In genomic region chr3:186365202-186365974, GRCh38 we compare ENCODE assay signal across 12 cellular contexts. TPM values are rescaled to one million over a fixed set of nuclear protein-coding genes. Genes with fewer than 3 reads are reported as not detected.
DNase-seq lines count a peak whose midpoint lies in the region; ATAC-seq, FAIRE-seq and TF ChIP-seq lines count a peak whose summit lies in the region.
"Had no signal": no experiment of that assay in that cellular context is flagged by ENCODE, and none has a peak within 500 bp of the region (broad histone marks: within the 10 kb centered on the region; RNA-seq: fewer than 3 reads in every experiment).

No MANE protein-coding gene starts in this region.

- FAIRE-seq in small intestine (lab: Jason Lieb, UNC): no peak
- FAIRE-seq: GM18507, HTR-8/SVneo had no signal

- peak; percentile 47 to 88 (median 79) for ATAC-seq in heart right ventricle
- no peak for ATAC-seq in naive thymus-derived CD8-positive, alpha-beta T cell

- in situ Hi-C loops in astrocyte of the cerebellum (cut with HindIII; ENCODE audit: low sequenced_read_pairs): loop anchor here (5.0 kb wide), 1 partner anchor 67 kb away; no protein-coding TSS in a partner anchor

- H3K4me1 ChIP-seq in heart right ventricle: peaks cover 0 to 41% (median 19%) of the 10 kb centered on the region in 9 donors
- H3K4me1 ChIP-seq in thyroid gland: peaks cover 0 to 18% of the 10 kb centered on the region in 2 donors
- H3K4me1 ChIP-seq in small intestine (ENCODE audit: control insufficient read depth in 2 of 2, insufficient read depth in 1 of 2, low read depth in 1 of 2, low read length in 1 of 2): peaks cover 3 to 8% of the 10 kb centered on the region in 2 donors

- H3K4me1 Mint-ChIP-seq in naive thymus-derived CD8-positive, alpha-beta T cell: peaks cover 4 to 18% (median 10%) of the 10 kb centered on the region in 4 donors

- H3K27me3 Mint-ChIP-seq in naive thymus-derived CD8-positive, alpha-beta T cell: peaks cover 19 to 45% (median 38%) of the 10 kb centered on the region in 5 donors

- TF ChIP-seq CTCF in NB4 (IDR thresholded peaks at IDR 0.05; ENCODE audit: low read depth, low read length) (peak; percentile 16), astrocyte of the cerebellum (IDR thresholded peaks at IDR 0.05; ENCODE audit: low read depth, low read length, missing control alignments) (no peak), heart right ventricle (IDR thresholded peaks at IDR 0.05) (no peak), thyroid gland (IDR thresholded peaks at IDR 0.05) (no peak)

- H3K9me3 Mint-ChIP-seq in naive thymus-derived CD8-positive, alpha-beta T cell: no peaks in the 10 kb centered on the region

- DNase-seq in NB4 (ENCODE audit: low read depth) (peak; percentile 94), astrocyte of the cerebellum (ENCODE audit: low read depth) (peak; percentile 35), heart right ventricle (peak; percentile 42 to 76), thyroid gland (peak; percentile 7 to 35), NCI-H748 (lab: John Stamatoyannopoulos, UW; ENCODE audit: unreplicated experiment) (no peak), small intestine (no peak), EL (no peak)
- DNase-seq in naive thymus-derived CD8-positive, alpha-beta T cell: no peak
- DNase-seq: activated gamma-delta T cell treated with Interleukin-2 at 50 U/mL for 16 hours, spleen had no signal

- no peak overlapping the region for H3K4me3 Mint-ChIP-seq in naive thymus-derived CD8-positive, alpha-beta T cell

- H3K27me3 ChIP-seq in heart right ventricle (peaks cover 0 to 43% (median 29%) of the 10 kb centered on the region in 7 donors), thyroid gland (no peaks in the 10 kb centered on the region), small intestine (ENCODE audit: control insufficient read depth in 2 of 2, insufficient read depth in 2 of 2, low read length in 2 of 2) (peaks cover 0 to 15% of the 10 kb centered on the region in 2 donors)

- POLR2A ChIA-PET in naive thymus-derived CD8-positive, alpha-beta T cell (lab: Charles Lee): no interaction called here

- intact Hi-C loops in heart right ventricle (cut with DNase I) (loop anchor here in 2 of 10 donors (5.0 to 10.0 kb wide), 2 partner anchors 42 to 69 kb away; no protein-coding TSS in a partner anchor), thyroid gland (cut with DNase I) (no loop called here)

- 53 to 57% methylated on average over 11 of the region's 11 CpGs for WGBS in heart right ventricle, 2 donors
- WGBS in thyroid gland, 2 donors: 61 to 72% methylated on average over 11 of the region's 11 CpGs
- 75 to 80% (median 78%) methylated on average over 11 of the region's 11 CpGs for WGBS in small intestine, 3 donors

- H3K36me3 Mint-ChIP-seq in naive thymus-derived CD8-positive, alpha-beta T cell: no peaks in the 10 kb centered on the region

- peak overlapping the region; percentile 64 to 88 (median 78) for H3K27ac ChIP-seq in heart right ventricle
- no peak overlapping the region for H3K27ac ChIP-seq in thyroid gland
- H3K27ac ChIP-seq in small intestine (ENCODE audit: low read depth in 1 of 2, low read length in 1 of 2): no peak overlapping the region

- no peak overlapping the region for H3K27ac Mint-ChIP-seq in naive thymus-derived CD8-positive, alpha-beta T cell

- TF ChIP-seq POLR2A in NB4 (IDR thresholded peaks at IDR 0.05; ENCODE audit: extremely low read depth, insufficient read length) (peak; percentile 31), thyroid gland (IDR thresholded peaks at IDR 0.05) (no peak)

- H3K4me3 ChIP-seq in NB4 (ENCODE audit: low read depth, low read length): peak overlapping the region; percentile 27
- no peak overlapping the region for H3K4me3 ChIP-seq in astrocyte of the cerebellum (ENCODE audit: low read depth, low read length)
- H3K4me3 ChIP-seq in heart right ventricle: no peak overlapping the region
- no peak overlapping the region for H3K4me3 ChIP-seq in thyroid gland (replicated peaks in 1 of 3)
- no peak overlapping the region for H3K4me3 ChIP-seq in small intestine (ENCODE audit: low read depth in 1 of 2, low read length in 2 of 2)
- H3K4me3 ChIP-seq: spleen had no signal

- no peaks in the 10 kb centered on the region for H3K36me3 ChIP-seq in heart right ventricle
- no peaks in the 10 kb centered on the region for H3K36me3 ChIP-seq in thyroid gland
- no peaks in the 10 kb centered on the region for H3K36me3 ChIP-seq in small intestine (ENCODE audit: control insufficient read depth in 2 of 2, insufficient read depth in 2 of 2, low read length in 2 of 2)
- H3K36me3 ChIP-seq: spleen had no signal

- H3K9me3 ChIP-seq in heart right ventricle: no peaks in the 10 kb centered on the region
- H3K9me3 ChIP-seq in thyroid gland: no peaks in the 10 kb centered on the region
- no peaks in the 10 kb centered on the region for H3K9me3 ChIP-seq in small intestine (ENCODE audit: control insufficient read depth, low read depth)
- H3K9me3 ChIP-seq: spleen had no signal

RNA-seq across cellular contexts. Expression of gene DGKG, which starts 3.4 kb away (rescaled TPM):
- 10 to 100 TPM; 14.6 to 75.7 (median 45.4) TPM for total RNA-seq in heart right ventricle
- polyA plus RNA-seq in heart right ventricle: 10 to 100 TPM in 1 of 2 donors, 1 to 10 TPM in 1; 7.2 to 12.3 TPM
- total RNA-seq in thyroid gland: 10 to 100 TPM; 14.5 to 35.1 (median 20.3) TPM
- total RNA-seq in naive thymus-derived CD8-positive, alpha-beta T cell: 1 to 10 TPM in 1 of 2 experiments, under 1 TPM in 1; 0.11 to 1.5 TPM
- polyA plus RNA-seq in naive thymus-derived CD8-positive, alpha-beta T cell: not detected
- 1 to 10 TPM in 2 of 3 donors, under 1 TPM in 1; 0.22 to 4.0 (median 1.6) TPM for polyA plus RNA-seq in small intestine

Comparison
In these comparisons a context has a peak if more than half of its experiments do, and no peak if none do; other contexts are left out.
1. DNase-seq: peak in NB4 (single experiment), astrocyte of the cerebellum (single experiment), heart right ventricle (2 of 2) and thyroid gland (2 of 2); none in NCI-H748 (single experiment), naive thymus-derived CD8-positive, alpha-beta T cell (0 of 10), small intestine (single experiment) and EL (single experiment).
2. ATAC-seq: peak in heart right ventricle (8 of 8); none in naive thymus-derived CD8-positive, alpha-beta T cell (0 of 2).
3. H3K27ac ChIP-seq: peak in heart right ventricle (10 of 10); none in thyroid gland (0 of 3) and small intestine (0 of 2).
4. RNA of gene DGKG, which starts 3.4 kb away (total RNA-seq): 14.6 to 75.7 TPM in heart right ventricle and 14.5 to 35.1 TPM in thyroid gland; 0.11 to 1.5 TPM in naive thymus-derived CD8-positive, alpha-beta T cell; every median in the first group is over 4 times any median in the second.